12 cellular contexts compared by ENCODE assay signal in the genomic region with DNA sequence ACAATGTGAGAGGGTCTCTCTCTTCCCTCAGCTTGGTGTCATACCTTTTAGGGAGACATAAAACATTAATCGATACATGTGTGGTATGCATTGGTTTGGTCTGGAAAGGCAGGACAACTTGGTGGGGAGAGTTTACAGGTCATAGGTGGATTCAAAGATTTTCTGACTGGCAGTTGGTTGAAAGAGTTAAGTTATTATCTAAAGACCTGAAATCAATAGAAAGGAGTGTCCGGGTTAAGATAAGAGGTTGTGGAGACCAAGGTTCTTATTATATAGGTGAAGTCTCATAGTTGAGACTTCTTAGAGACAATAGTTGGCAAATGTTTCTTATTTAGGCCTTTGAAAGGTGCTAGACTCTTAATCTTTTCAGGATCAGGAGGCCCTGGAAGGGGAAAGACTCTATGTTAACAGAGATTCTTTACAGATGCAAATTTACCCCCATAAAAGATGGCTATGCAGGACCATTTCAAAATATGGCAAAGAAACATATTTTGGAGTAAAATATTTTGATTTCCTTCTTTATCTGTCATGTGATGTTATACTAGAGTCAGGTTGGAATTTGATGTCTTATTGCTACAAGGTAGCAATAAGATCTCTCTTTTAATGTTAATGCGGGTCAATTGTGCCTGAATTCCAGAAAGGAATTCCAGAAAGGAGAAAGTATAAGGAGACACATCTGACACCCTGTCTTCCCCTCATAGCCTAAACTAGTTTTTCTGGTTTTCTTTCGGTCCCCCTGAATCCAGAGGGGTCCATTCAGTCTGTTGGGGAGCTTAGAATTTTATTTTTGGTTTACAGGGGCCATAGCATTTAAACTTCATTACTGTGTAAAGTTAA.
"Had no signal": no experiment of that assay in that cellular context is flagged by ENCODE, and none has a peak within 500 bp of the region (broad histone marks: within the 10 kb centered on the region; RNA-seq: fewer than 3 reads in every experiment).

No MANE protein-coding gene starts in this region.

- ATAC-seq: activated T-cell treated with anti-CD3 and anti-CD28 coated beads, Interleukin-2, amount 50 U/mL, for 72 hours; foreskin keratinocyte; left ventricle myocardium superior; stimulated activated memory B cell treated with anti-CD40 and anti-IgM and Interleukin-4, amounts not matched to agents 10 μg/mL and 1 μg/mL and 100 μg/mL, for 72 hours had no signal

- H3K36me3 ChIP-seq: right atrium auricular region, tibial artery had no signal

- H3K27ac ChIP-seq: foreskin keratinocyte, right atrium auricular region, tibial artery had no signal

- FAIRE-seq: kidney had no signal

- H3K4me3 ChIP-seq: right atrium auricular region, tibial artery had no signal

- H3K9me3 ChIP-seq: right atrium auricular region, tibial artery had no signal

- H3K4me1 ChIP-seq: foreskin keratinocyte, tibial artery had no signal

- H3K27me3 ChIP-seq: foreskin keratinocyte, right atrium auricular region, tibial artery had no signal

- DNase-seq: activated CD4-positive, alpha-beta memory T cell treated with anti-CD3 and anti-CD28 coated beads for 36 hours; activated CD4-positive, alpha-beta T cell treated with anti-CD3 and anti-CD28 coated beads for 1 hour; activated T-cell treated with anti-CD3 and anti-CD28 coated beads, Interleukin-2, amount 50 U/mL, for 72 hours; aorta; foreskin keratinocyte; kidney; left ventricle myocardium superior; posterior cingulate gyrus; stimulated activated CD4-positive, alpha-beta T cell treated with anti-CD3 and anti-CD28 coated beads, Interleukin-1b, Interleukin-23, amount 100 ng/mL, for 48 hours; tibial artery had no signal
